ENCODE assay signal across 1 cellular context in genomic region chr1:114716304-114717158, GRCh38.
A peak's percentile ranks its signal among the peaks of the same experiment; 100 is the strongest.
TF ChIP-seq lines count a peak whose summit lies in the region.

NRAS (minus strand) TSS chr1:114716771; CDS start chr1:114716160, 611 bp downstream.

TF ChIP-seq in HepG2, 621 proteins besides CTCF, POLR2A, EP300 and RAD21 (continued from another document and continues in another):
- TF ChIP-seq NFAT5 (CRISPR knock-in tag; IDR thresholded peaks at IDR 0.05) = no peak
- no peak for TF ChIP-seq MTA1 (CRISPR knock-in tag; IDR thresholded peaks at IDR 0.05; ENCODE audit: borderline replicate concordance)
- peak; percentile 61; the same call in 1 of the 2 replicates for TF ChIP-seq ZNF567 (CRISPR knock-in tag; IDR thresholded peaks at IDR 0.05; ENCODE audit: borderline replicate concordance)
- TF ChIP-seq PATZ1 (CRISPR knock-in tag; IDR thresholded peaks at IDR 0.05) = peak; percentile 93
- TF ChIP-seq KLF6 (CRISPR knock-in tag; IDR thresholded peaks at IDR 0.05) = peak; percentile 88
- TF ChIP-seq MLXIP (CRISPR knock-in tag; IDR thresholded peaks at IDR 0.05; ENCODE audit: borderline replicate concordance) = no peak
- TF ChIP-seq RBM39 (IDR thresholded peaks at IDR 0.05; ENCODE audit: low read depth, low read length, poor library complexity, severe bottlenecking) = peak; percentile 59
- TF ChIP-seq ZNF773 (CRISPR knock-in tag; IDR thresholded peaks at IDR 0.05; ENCODE audit: borderline replicate concordance) = no peak
- TF ChIP-seq ZNF329 (CRISPR knock-in tag; IDR thresholded peaks at IDR 0.05; ENCODE audit: low read depth) = no peak
- peak; percentile 42; the same call in 1 of the 2 replicates for TF ChIP-seq CHD2 (IDR thresholded peaks at IDR 0.05; ENCODE audit: low read depth, low read length)
- no peak for TF ChIP-seq SNAPC5 (CRISPR knock-in tag; IDR thresholded peaks at IDR 0.05; ENCODE audit: borderline replicate concordance)
- TF ChIP-seq NFKB2 (CRISPR knock-in tag; IDR thresholded peaks at IDR 0.05; ENCODE audit: borderline replicate concordance) = peak; percentile 75; the same call in 1 of the 2 replicates
- no peak for TF ChIP-seq ZNF597 (CRISPR knock-in tag; IDR thresholded peaks at IDR 0.05)
- peak; percentile 97 for TF ChIP-seq POLR2AphosphoS2 (IDR thresholded peaks at IDR 0.05; ENCODE audit: low read depth, low read length)
- TF ChIP-seq SMAD1 (CRISPR knock-in tag; IDR thresholded peaks at IDR 0.05; ENCODE audit: borderline replicate concordance, low read depth) = 0 out of 2 replicates have a peak, but pooled peaks have one; percentile 50
- TF ChIP-seq NR2F1 (CRISPR knock-in tag; IDR thresholded peaks at IDR 0.05) = 0 out of 4 replicates have a peak, but pooled peaks of 1 of the 2 experiments have one; percentile 4
- no peak for TF ChIP-seq ZSCAN9 (CRISPR knock-in tag; IDR thresholded peaks at IDR 0.05; ENCODE audit: borderline replicate concordance)
- TF ChIP-seq PHF21A (CRISPR knock-in tag; IDR thresholded peaks at IDR 0.05) = peak; percentile 71; the same call in 1 of the 2 replicates
- TF ChIP-seq ZFP36L1 (CRISPR knock-in tag; IDR thresholded peaks at IDR 0.05) = no peak
- TF ChIP-seq ZFY (CRISPR knock-in tag; IDR thresholded peaks at IDR 0.05) = peak; percentile 82
- no peak for TF ChIP-seq MBNL3 (CRISPR knock-in tag; conservative IDR thresholded peaks at IDR 0.05)
- TF ChIP-seq HOXA5 (CRISPR knock-in tag; IDR thresholded peaks at IDR 0.05) = peak; percentile 56; the same call in 1 of the 2 replicates
- peak; percentile 97 for TF ChIP-seq SIN3A (IDR thresholded peaks at IDR 0.05; ENCODE audit: borderline replicate concordance, low read depth, low read length)
- TF ChIP-seq ESRRA (CRISPR knock-in tag; IDR thresholded peaks at IDR 0.05; ENCODE audit: low read depth) = no peak
- peak; percentile 45; the same call in 1 of the 2 replicates for TF ChIP-seq TFDP1 (CRISPR knock-in tag; IDR thresholded peaks at IDR 0.05; ENCODE audit: borderline replicate concordance)
- TF ChIP-seq PCBP1 (IDR thresholded peaks at IDR 0.05; ENCODE audit: borderline replicate concordance, low read depth, low read length) = no peak
- TF ChIP-seq ZNF362 (CRISPR knock-in tag; IDR thresholded peaks at IDR 0.05; ENCODE audit: borderline replicate concordance) = no peak
- peak; percentile 81; the same call in 1 of the 2 replicates for TF ChIP-seq ZNF350 (CRISPR knock-in tag; IDR thresholded peaks at IDR 0.05; ENCODE audit: borderline replicate concordance, low read depth)
- TF ChIP-seq ZBTB38 (CRISPR knock-in tag; IDR thresholded peaks at IDR 0.05) = peak; percentile 23; the same call in 1 of the 2 replicates
- no peak for TF ChIP-seq PRDM4 (CRISPR knock-in tag; IDR thresholded peaks at IDR 0.05; ENCODE audit: borderline replicate concordance)
- TF ChIP-seq PCBP2 (optimal IDR thresholded peaks at IDR 0.05; ENCODE audit: low read depth, low read length, poor library complexity, severe bottlenecking) = no peak
- no peak for TF ChIP-seq ZNF841 (CRISPR knock-in tag; IDR thresholded peaks at IDR 0.05; ENCODE audit: borderline replicate concordance)
- no peak for TF ChIP-seq PLRG1 (conservative IDR thresholded peaks at IDR 0.05)
- TF ChIP-seq POLR2G (IDR thresholded peaks at IDR 0.05; ENCODE audit: low read depth, low read length) = peak; percentile 95
- TF ChIP-seq LCORL (IDR thresholded peaks at IDR 0.05) = no peak
- peak; percentile 57; the same call in 1 of the 2 replicates for TF ChIP-seq LCORL (CRISPR knock-in tag; IDR thresholded peaks at IDR 0.05)
- peak; percentile 39; the same call in 1 of the 2 replicates for TF ChIP-seq E2F1 (CRISPR knock-in tag; IDR thresholded peaks at IDR 0.05)
- TF ChIP-seq FOXP4 (CRISPR knock-in tag; IDR thresholded peaks at IDR 0.05) = 0 out of 2 replicates have a peak, but pooled peaks have one; percentile 8
- no peak for TF ChIP-seq ZFP37 (CRISPR knock-in tag; IDR thresholded peaks at IDR 0.05; ENCODE audit: borderline replicate concordance)
- TF ChIP-seq BRD4 (CRISPR knock-in tag; IDR thresholded peaks at IDR 0.05) = no peak
- no peak for TF ChIP-seq HMGA1 (CRISPR knock-in tag; conservative IDR thresholded peaks at IDR 0.05)
